ENCODE assay signal across 34 cellular contexts in the genomic region with DNA sequence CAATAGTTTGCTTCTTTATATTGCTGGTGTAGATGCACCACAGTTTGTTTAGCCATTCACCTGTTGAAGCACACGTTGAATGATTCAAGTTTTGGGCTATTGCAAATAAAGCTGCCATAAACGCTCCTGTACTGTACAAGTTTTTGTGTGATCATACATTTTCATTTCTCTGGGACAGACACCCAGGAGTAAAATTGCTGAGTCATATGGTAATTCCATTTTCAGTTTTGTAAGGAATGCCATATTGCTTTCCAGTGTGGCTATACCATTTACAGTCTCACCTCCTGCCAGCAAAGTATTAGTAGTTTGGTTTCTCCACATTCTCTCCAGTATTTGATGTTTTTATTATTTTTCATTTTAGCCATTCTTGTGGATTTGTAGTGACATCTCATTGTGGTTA. TPM values are rescaled to one million over a fixed set of nuclear protein-coding genes. Genes with fewer than 3 reads are reported as not detected.
"Had no signal": no experiment of that assay in that cellular context is flagged by ENCODE, and none has a peak within 500 bp of the region (broad histone marks: within the 10 kb centered on the region; RNA-seq: fewer than 3 reads in every experiment).

No MANE protein-coding gene starts in this region.

- H3K27ac ChIP-seq: adrenal gland, body of pancreas, brain microvascular endothelial cell, breast epithelium, VCaP had no signal

- H3K36me3 ChIP-seq: adrenal gland, brain microvascular endothelial cell, breast epithelium had no signal

- H3K4me3 ChIP-seq: adrenal gland, body of pancreas, breast epithelium had no signal

- H3K4me1 ChIP-seq: adrenal gland, body of pancreas, breast epithelium had no signal

- DNase-seq: activated B cell treated with CpG ODN at 0.5 μM for 24 hours; activated CD4-positive, alpha-beta memory T cell treated with anti-CD3 and anti-CD28 coated beads for 36 hours; activated CD4-positive, alpha-beta T cell treated with anti-CD3 and anti-CD28 coated beads for 4 hours; activated CD4-positive, alpha-beta T cell treated with anti-CD3 and anti-CD28 coated beads, Interleukin-2, amount 10 ng/mL, durations not matched to agents 24 days and 14 days; activated CD4-positive, alpha-beta T cell treated with anti-CD3 and anti-CD28 coated beads, Interleukin-2, amount 50 U/mL, for 1 hour; activated CD4-positive, alpha-beta T cell treated with anti-CD3 and anti-CD28 coated beads, Interleukin-2, amount 50 U/mL, for 4 hours; activated CD4-positive, CD25-positive, alpha-beta regulatory T cell treated with anti-CD3 and anti-CD28 coated beads, Interleukin-2, amount 50 U/mL, for 72 hours; activated CD8-positive, alpha-beta memory T cell treated with anti-CD3 and anti-CD28 coated beads, Interleukin-2, amount 50 U/mL, for 4 hours; activated CD8-positive, alpha-beta T cell treated with anti-CD3 and anti-CD28 coated beads for 36 hours; activated effector memory CD4-positive, alpha-beta T cell treated with anti-CD3 and anti-CD28 coated beads, Interleukin-2, amount 50 U/mL, for 16 hours; activated gamma-delta T cell treated with Interleukin-2 at 50 U/mL for 16 hours; activated naive CD4-positive, alpha-beta T cell; activated naive CD4-positive, alpha-beta T cell treated with anti-CD3 and anti-CD28 coated beads for 36 hours; activated naive CD4-positive, alpha-beta T cell treated with anti-CD3 and anti-CD28 coated beads, Interleukin-2, amount 50 U/mL, for 16 hours; activated naive CD8-positive, alpha-beta T cell treated with anti-CD3 and anti-CD28 coated beads for 36 hours; activated T-cell treated with anti-CD3 and anti-CD28 coated beads for 4 hours; activated T-cell treated with anti-CD3 and anti-CD28 coated beads, Interleukin-2, amount 50 U/mL, for 1 hour; activated T-cell treated with anti-CD3 and anti-CD28 coated beads, Interleukin-2, amount 50 U/mL, for 4 hours; activated T-cell treated with anti-CD3 and anti-CD28 coated beads, Interleukin-2, amount 50 U/mL, for 72 hours; adrenal gland; amniotic stem cell; aorta; body of pancreas; brain microvascular endothelial cell; central memory CD4-positive, alpha-beta T cell; T-helper 2 cell; T-helper 9 cell had no signal

- ATAC-seq: activated CD8-positive, alpha-beta T cell treated with anti-CD3 and anti-CD28 coated beads for 36 hours; activated naive CD4-positive, alpha-beta T cell treated with anti-CD3 and anti-CD28 coated beads, Interleukin-2, amount 50 U/mL, for 72 hours; activated T-cell treated with anti-CD3 and anti-CD28 coated beads, Interleukin-2, amount 50 U/mL, for 4 hours; activated T-cell treated with anti-CD3 and anti-CD28 coated beads, Interleukin-2, amount 50 U/mL, for 72 hours; activated T-helper 17 cell treated with anti-CD3 and anti-CD28 coated beads, Interleukin-2, amount 50 U/mL, for 72 hours; body of pancreas had no signal

- FAIRE-seq: TTC549 had no signal

- H3K27me3 ChIP-seq: body of pancreas, brain microvascular endothelial cell had no signal

- H3K9me3 ChIP-seq: adrenal gland, body of pancreas, breast epithelium had no signal

RNA-seq across cellular contexts. Expression of gene CAPN6, which starts 32.0 kb away (rescaled TPM):
- total RNA-seq: activated B cell treated with CpG ODN at 0.5 μM for 24 hours; activated CD4-positive, alpha-beta memory T cell treated with anti-CD3 and anti-CD28 coated beads for 36 hours; activated CD4-positive, alpha-beta T cell treated with anti-CD3 and anti-CD28 coated beads, Interleukin-2, amount 10 ng/mL, durations not matched to agents 24 days and 14 days; activated CD8-positive, alpha-beta memory T cell treated with anti-CD3 and anti-CD28 coated beads for 36 hours; activated CD8-positive, alpha-beta T cell treated with anti-CD3 and anti-CD28 coated beads for 36 hours; activated naive CD4-positive, alpha-beta T cell treated with anti-CD3 and anti-CD28 coated beads for 36 hours; activated naive CD8-positive, alpha-beta T cell treated with anti-CD3 and anti-CD28 coated beads for 36 hours; activated T-cell treated with anti-CD3 and anti-CD28 coated beads, Interleukin-2, amount 50 U/mL, for 4 hours; activated T-cell treated with anti-CD3 and anti-CD28 coated beads, Interleukin-2, amount 50 U/mL, for 72 hours; activated T-helper 1 cell treated with anti-CD3 and anti-CD28 coated beads, Interleukin-12 subunit alpha, Interleukin-12 subunit beta, Interleukin-2, Interleukin-4 antibody, amounts not matched to agents 30 ng/mL and 10 ng/mL and 1 ng/mL, durations not matched to agents 14 hours and 24 hours and 36 hours; activated T-helper 17 cell treated with anti-CD3 and anti-CD28 coated beads, Interleukin-2, amount 50 U/mL, for 72 hours had no signal
